Comparison of ENCODE assay signal across 8 cellular contexts in the genomic region with DNA sequence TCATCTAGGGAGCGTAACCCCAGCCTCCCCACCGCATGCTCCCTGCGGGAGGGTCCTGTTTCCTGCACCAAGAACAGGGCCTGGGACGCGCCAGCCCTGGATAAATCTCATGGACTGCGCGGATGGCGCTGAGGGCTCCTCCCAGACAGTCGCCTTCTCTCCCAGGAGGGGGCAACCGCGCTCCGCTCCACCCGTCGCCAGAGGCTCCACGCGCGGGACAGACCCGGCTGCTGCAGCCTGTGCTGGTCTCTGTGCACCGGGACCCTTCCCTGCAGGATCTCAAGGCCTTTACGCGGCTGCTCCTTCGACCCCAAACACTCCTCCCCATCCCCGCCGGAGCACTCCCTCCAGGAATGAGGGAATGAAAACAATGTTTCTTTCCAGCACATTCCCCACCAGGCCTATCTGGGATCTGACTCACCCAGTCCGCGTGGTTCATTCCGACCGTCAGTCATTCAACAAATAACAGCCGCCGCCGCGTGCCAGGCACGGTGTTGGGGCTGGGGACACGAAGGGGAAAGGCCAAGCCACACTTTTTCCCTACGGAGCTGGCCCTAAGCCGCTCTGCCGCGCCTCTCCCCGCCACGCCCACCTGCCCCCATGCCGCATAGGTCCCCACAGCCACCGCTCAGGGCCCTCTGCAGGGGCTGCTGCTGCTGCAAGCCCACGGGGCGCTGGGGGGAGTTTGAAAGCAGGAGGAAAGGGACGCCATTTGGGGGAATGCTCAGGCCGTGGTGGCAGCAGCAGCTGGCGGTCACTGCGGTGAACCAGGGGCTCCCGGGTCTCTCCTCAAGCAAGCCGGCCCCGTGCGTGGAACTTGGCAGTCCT. TPM values are rescaled to one million over a fixed set of nuclear protein-coding genes. Genes with fewer than 3 reads are reported as not detected.
DNase-seq lines count a peak whose midpoint lies in the region; ATAC-seq, FAIRE-seq and TF ChIP-seq lines count a peak whose summit lies in the region.

No MANE protein-coding gene starts in this region.

- 0 out of 2 replicates have a peak overlapping the region, but pooled peaks have one; percentile 38 for H3K4me3 ChIP-seq in GM23248
- H3K4me3 ChIP-seq in K562 = no peak overlapping the region
- no peak overlapping the region for H3K4me3 ChIP-seq in skeletal muscle satellite cell (ENCODE audit: low read length)

- peak overlapping the region; percentile 64 for H2AFZ ChIP-seq in GM23248
- H2AFZ ChIP-seq in K562 (ENCODE audit: low read depth, low read length) = peak overlapping the region; percentile 72; the same call in 1 of the 2 replicates

- no peaks in the 10 kb centered on the region for H3K36me3 ChIP-seq in GM23248 (ENCODE audit: low read depth)
- H3K36me3 ChIP-seq in K562 (ENCODE audit: control insufficient read depth, insufficient read depth, low read length) = no peaks in the 10 kb centered on the region
- no peaks in the 10 kb centered on the region for H3K36me3 ChIP-seq in skeletal muscle satellite cell (ENCODE audit: insufficient read depth, low read length)

- CTCF ChIA-PET in K562 (lab: Yijun Ruan, JAX; ENCODE audit: low intra/inter-chr PET ratio) = interaction anchor here (0.7 to 7.8 kb wide), 5 partner anchors 23 to 607 kb away, joined by 4 to 325 read pairs (median 5); a partner anchor contains a TSS
- CTCF ChIA-PET in Calu3 (lab: Charles Lee) = interaction anchor here (0.7 to 1.5 kb wide), 3 partner anchors 33 to 209 kb away, joined by 3 to 5 read pairs (median 3); no protein-coding TSS in a partner anchor

- peaks cover 4% of the 10 kb centered on the region for H3K36me3 Mint-ChIP-seq in Calu3 (ENCODE audit: insufficient read depth, unreplicated experiment)

- no peaks in the 10 kb centered on the region for H3F3A ChIP-seq in GM23248 (ENCODE audit: insufficient read depth)

- POLR2A ChIA-PET in K562 (lab: Yijun Ruan, JAX) = interaction anchor here (0.6 to 1.1 kb wide), 4 partner anchors 19 to 206 kb away, joined by 3 to 4 read pairs (median 3); no protein-coding TSS in a partner anchor

- H4K20me1 ChIP-seq in GM23248 (ENCODE audit: insufficient read depth) (no peaks in the 10 kb centered on the region), K562 (replicated peaks; ENCODE audit: control insufficient read depth, insufficient read depth, low read length) (peaks cover 18% of the 10 kb centered on the region)

- H3K79me2 ChIP-seq in GM23248 (ENCODE audit: insufficient read depth) (no peaks in the 10 kb centered on the region), K562 (ENCODE audit: control insufficient read depth, insufficient read depth, low read length) (no peaks in the 10 kb centered on the region)

- intact Hi-C loops in K562 (cut with micrococcal nuclease) = loop anchor here (2.0 kb wide), 2 partner anchors 23 to 87 kb away; no protein-coding TSS in a partner anchor
- intact Hi-C loops in Calu3 (cut with micrococcal nuclease; ENCODE audit: unreplicated experiment) = loop anchor here (2.0 kb wide), 1 partner anchor 87 kb away; no protein-coding TSS in a partner anchor

- H3K4me1 Mint-ChIP-seq in Calu3 (ENCODE audit: low read depth, unreplicated experiment) = peaks cover 10% of the 10 kb centered on the region

- BruUV-seq in K562 (replicated peaks; lab: Mats Ljungman, UMichigan) (no TSS peak), Calu3 (replicated peaks; lab: Mats Ljungman, UMichigan) (no TSS peak)

- H3K4me3 Mint-ChIP-seq in Calu3 (ENCODE audit: low read depth, unreplicated experiment) = no peak overlapping the region

- TF ChIP-seq CTCF in K562 (IDR thresholded peaks at IDR 0.05 in 2 of 3, conservative IDR thresholded peaks at IDR 0.05 in 1 of 3; ENCODE audit: insufficient read depth in 2 of 3, low read depth in 1 of 3, low read length in 3 of 3) (peak; percentile 47 to 62 (median 51)), Calu3 (IDR thresholded peaks at IDR 0.05; ENCODE audit: unreplicated experiment) (no peak)

- peak; percentile 78 for ATAC-seq in K562

- H3K9me3 Mint-ChIP-seq in Calu3 (ENCODE audit: low read depth, unreplicated experiment) = no peaks in the 10 kb centered on the region

- H3K9me3 ChIP-seq in GM23248 (ENCODE audit: low read depth) (no peaks in the 10 kb centered on the region), K562 (replicated peaks; ENCODE audit: control insufficient read depth, insufficient read depth, low read depth, low read length) (no peaks in the 10 kb centered on the region; the same call in 1 of the 2 replicates), skeletal muscle satellite cell (replicated peaks; ENCODE audit: low read length) (no peaks in the 10 kb centered on the region)

- DNase-seq in GM23248 (peak; percentile 78), K562 (ENCODE audit: extremely low read depth in 1 of 4, low spot score in 3 of 4) (peak; percentile 39 to 57 (median 54)), iPS-NIHi11 (ENCODE audit: low spot score) (peak; percentile 33), NCI-H1092 (lab: John Stamatoyannopoulos, UW) (no peak), NCI-H748 treated with DMSO at 0.1 percent for 48 hours (lab: John Stamatoyannopoulos, UW) (no peak), NCI-H146 (lab: John Stamatoyannopoulos, UW) (no peak), Calu3 (no peak)

- H3K9me2 ChIP-seq in GM23248 (ENCODE audit: insufficient read depth) = no peaks in the 10 kb centered on the region

- H3K4me1 ChIP-seq in GM23248 (ENCODE audit: insufficient read depth) = peaks cover 5% of the 10 kb centered on the region
- H3K4me1 ChIP-seq in K562 (replicated peaks in 1 of 2; ENCODE audit: control insufficient read depth in 2 of 2, insufficient read depth in 2 of 2, low read length in 2 of 2) = peaks cover 0 to 36% of the 10 kb centered on the region in 2 experiments; a peak in 4 of 5 replicates
- peaks cover 18% of the 10 kb centered on the region for H3K4me1 ChIP-seq in skeletal muscle satellite cell (ENCODE audit: control insufficient read depth, insufficient read depth, low read length)

- H3K9ac ChIP-seq in GM23248 = no peak overlapping the region
- H3K9ac ChIP-seq in K562 (ENCODE audit: insufficient read depth in 1 of 2, low read depth in 2 of 2, low read length in 2 of 2) = peak overlapping the region in 1 of 2 experiments; percentile 58; a peak in 1 of 4 replicates
- no peak overlapping the region for H3K9ac ChIP-seq in skeletal muscle satellite cell (ENCODE audit: low read depth, low read length)

- in situ Hi-C loops in GM23248 (cut with MboI) = loop anchor here (5.0 to 10.0 kb wide), 2 partner anchors 87 to 205 kb away; no protein-coding TSS in a partner anchor
- in situ Hi-C loops in K562 (cut with MboI) = loop anchor here (5.0 kb wide), 1 partner anchor 92 kb away; no protein-coding TSS in a partner anchor

- no peak overlapping the region for H3K27ac ChIP-seq in GM23248
- no peak overlapping the region for H3K27ac ChIP-seq in K562 (ENCODE audit: extremely low read depth, low read depth, low read length)

- no peak overlapping the region for H3K27ac Mint-ChIP-seq in Calu3 (ENCODE audit: unreplicated experiment)

- H3K9me1 ChIP-seq in K562 (ENCODE audit: control insufficient read depth, insufficient read depth, low read length) = no peaks in the 10 kb centered on the region

- FAIRE-seq in K562 (lab: Jason Lieb, UNC) = no peak

- H3K27me3 Mint-ChIP-seq in Calu3 (ENCODE audit: unreplicated experiment) = peaks cover 94% of the 10 kb centered on the region

- H3K4me2 ChIP-seq in GM23248 (ENCODE audit: unreplicated experiment) = peak overlapping the region; percentile 60
- peak overlapping the region; percentile 25; the same call in 1 of the 2 replicates for H3K4me2 ChIP-seq in K562 (ENCODE audit: insufficient read depth, low read length)
- H3K4me2 ChIP-seq in skeletal muscle satellite cell (ENCODE audit: low read length) = peak overlapping the region; percentile 55

- TF ChIP-seq RAD21 in K562 (CRISPR knock-in tag; conservative IDR thresholded peaks at IDR 0.05 in 1 of 2, IDR thresholded peaks at IDR 0.05 in 1 of 2) = peak; percentile 30 to 55; a peak in 3 of 4 replicates

- no peaks in the 10 kb centered on the region; the same call in 1 of the 2 replicates for H3K27me3 ChIP-seq in GM23248 (replicated peaks; ENCODE audit: insufficient read depth)
- H3K27me3 ChIP-seq in K562 (ENCODE audit: control insufficient read depth in 2 of 2, insufficient read depth in 2 of 2, low read length in 2 of 2) = peaks cover 61 to 86% of the 10 kb centered on the region in 2 experiments
- peaks cover 16% of the 10 kb centered on the region for H3K27me3 ChIP-seq in skeletal muscle satellite cell (ENCODE audit: control insufficient read depth, insufficient read depth, low read length)

- 13 to 14% methylated on average over 49 to 52 of the region's 52 CpGs for WGBS in GM23248 (ENCODE audit: low coverage in 1 of 2, low lambda C conversion rate in 2 of 2, missing lambda C conversion rate in 2 of 2), 2 experiments
- WGBS in K562 (ENCODE audit: insufficient coverage, low coverage, missing lambda C conversion rate) = 5% methylated on average over 49 of the region's 52 CpGs

- no peak for TF ChIP-seq POLR2A in K562 (conservative IDR thresholded peaks at IDR 0.05)

- TF ChIP-seq EP300 in K562 (IDR thresholded peaks at IDR 0.05; ENCODE audit: low read length) = no peak

RNA-seq across cellular contexts. Expression of a gene that starts 6.0 kb away (rescaled TPM):
- total RNA-seq in GM23248 (2014; rRNA removed; shearing (Covaris generic)) = 0.25 and 0.65 TPM in 2 replicates
- polyA plus RNA-seq in GM23248 (2016; fragmentation: Nextera tagmentation; extraction: Ambion mirVana) = 0.13 and 0.20 TPM in 2 replicates
- not detected in 2 replicates for total RNA-seq in K562 (2011; cell fraction: chromatin; rRNA removed; ENCODE audit: low replicate concordance)
- not detected in 2 replicates for total RNA-seq in K562 (2011; cell fraction: nucleolus; rRNA removed)
- not detected in 2 replicates for total RNA-seq in K562 (2011; cell fraction: nucleoplasm; rRNA removed)
- 0.04 TPM in 1 of 2 replicates, not detected in the other for total RNA-seq in K562 (2014; rRNA removed)
- not detected in 2 replicates for total RNA-seq in K562 (2014; rRNA removed; fragmentation: Illumina TruSeq; extraction: Trizol)
- total RNA-seq in K562 (2015; rRNA removed; fragmentation: Illumina TruSeq; extraction: Trizol) = not detected in 2 replicates
- 0.02 TPM in 1 of 2 replicates, not detected in the other for total RNA-seq in K562 (2021)
- not detected in 2 replicates for polyA plus RNA-seq in K562 (2011; rRNA removed)
- 0.01 TPM in 1 of 2 replicates, not detected in the other for polyA plus RNA-seq in K562 (2011; cell fraction: cytosol; rRNA removed)
- not detected in 2 replicates for polyA plus RNA-seq in K562 (2011; cell fraction: nucleus; rRNA removed)
- not detected in 2 replicates for polyA plus RNA-seq in K562 (2012)
- polyA plus RNA-seq in K562 (2014; fragmentation: Illumina TruSeq; extraction: Trizol) = not detected in 2 replicates
- not detected for polyA plus RNA-seq in K562 (2014; fragmentation: Nextera tagmentation; extraction: Ambion mirVana)
- polyA plus RNA-seq in K562 (2014; rRNA removed) = not detected in 2 replicates
- polyA minus RNA-seq in K562 (2011; rRNA and poly(A)+ RNA removed) = not detected in 2 replicates
- not detected in 2 replicates for polyA minus RNA-seq in K562 (2011; cell fraction: cytosol; rRNA and poly(A)+ RNA removed)
- not detected in 2 replicates for polyA minus RNA-seq in K562 (2011; cell fraction: nucleus; rRNA and poly(A)+ RNA removed)
- total RNA-seq in skeletal muscle satellite cell (2012; rRNA removed) = 0.22 and 0.76 TPM in 2 replicates
- total RNA-seq in Calu3 (2022) = not detected in 2 replicates

RNA-seq across cellular contexts. Expression of a gene that starts 18.3 kb away (rescaled TPM):
- 0.76 and 0.89 TPM in 2 replicates for total RNA-seq in GM23248 (2014; rRNA removed; shearing (Covaris generic))
- 0.26 and 0.56 TPM in 2 replicates for polyA plus RNA-seq in GM23248 (2016; fragmentation: Nextera tagmentation; extraction: Ambion mirVana)
- 11.8 and 15.0 TPM in 2 replicates for total RNA-seq in K562 (2011; cell fraction: chromatin; rRNA removed; ENCODE audit: low replicate concordance)
- total RNA-seq in K562 (2011; cell fraction: nucleolus; rRNA removed) = 9.9 and 10.7 TPM in 2 replicates
- 13.3 and 16.0 TPM in 2 replicates for total RNA-seq in K562 (2011; cell fraction: nucleoplasm; rRNA removed)
- 13.3 and 16.6 TPM in 2 replicates for total RNA-seq in K562 (2014; rRNA removed)
- total RNA-seq in K562 (2014; rRNA removed; fragmentation: Illumina TruSeq; extraction: Trizol) = 18.4 and 19.5 TPM in 2 replicates
- total RNA-seq in K562 (2015; rRNA removed; fragmentation: Illumina TruSeq; extraction: Trizol) = 18.3 and 18.6 TPM in 2 replicates
- total RNA-seq in K562 (2021) = 14.9 and 16.3 TPM in 2 replicates
- polyA plus RNA-seq in K562 (2011; rRNA removed) = 20.1 and 23.8 TPM in 2 replicates
- polyA plus RNA-seq in K562 (2011; cell fraction: cytosol; rRNA removed) = 9.2 and 16.4 TPM in 2 replicates
- 5.4 and 6.0 TPM in 2 replicates for polyA plus RNA-seq in K562 (2011; cell fraction: nucleus; rRNA removed)
- polyA plus RNA-seq in K562 (2012) = 14.2 and 18.1 TPM in 2 replicates
- 17.8 and 18.5 TPM in 2 replicates for polyA plus RNA-seq in K562 (2014; fragmentation: Illumina TruSeq; extraction: Trizol)
- 1 to 10 TPM; 6.6 to 7.2 TPM for polyA plus RNA-seq in K562 (2014; fragmentation: Nextera tagmentation; extraction: Ambion mirVana)
- polyA plus RNA-seq in K562 (2014; rRNA removed) = 13.2 and 16.7 TPM in 2 replicates
- 12.6 and 14.7 TPM in 2 replicates for polyA minus RNA-seq in K562 (2011; rRNA and poly(A)+ RNA removed)
- 7.6 and 8.3 TPM in 2 replicates for polyA minus RNA-seq in K562 (2011; cell fraction: cytosol; rRNA and poly(A)+ RNA removed)
- 2.0 and 4.9 TPM in 2 replicates for polyA minus RNA-seq in K562 (2011; cell fraction: nucleus; rRNA and poly(A)+ RNA removed)
- total RNA-seq in skeletal muscle satellite cell (2012; rRNA removed) = 1.5 and 5.3 TPM in 2 replicates
- 0.49 and 0.61 TPM in 2 replicates for total RNA-seq in Calu3 (2022)

Comparison
In these comparisons a context has a peak if more than half of its experiments do, and no peak if none do; other contexts are left out.
1. DNase-seq: peak in GM23248 (single experiment), K562 (4 of 4) and iPS-NIHi11 (single experiment); none in NCI-H1092 (single experiment), NCI-H748 treated with DMSO at 0.1 percent for 48 hours (single experiment), NCI-H146 (single experiment) and Calu3 (single experiment).
2. Peak in every context shown above with its lines, with median percentiles within 50 percentile points of each other: H3K4me2 ChIP-seq.